Comparison of ENCODE assay signal across 10 cellular contexts in genomic region chr21:44818636-44819011, GRCh38. TPM values are rescaled to one million over a fixed set of nuclear protein-coding genes. Genes with fewer than 3 reads are reported as not detected.
A peak's percentile ranks its signal among the peaks of the same experiment; 100 is the strongest.
DNase-seq lines count a peak whose midpoint lies in the region; ATAC-seq, FAIRE-seq and TF ChIP-seq lines count a peak whose summit lies in the region.
"Had no signal": no experiment of that assay in that cellular context is flagged by ENCODE, and none has a peak within 500 bp of the region (broad histone marks: within the 10 kb centered on the region; RNA-seq: fewer than 3 reads in every experiment).

No MANE protein-coding gene starts in this region.

- 86% methylated on average over 37 of the region's 37 CpGs for WGBS in GM12878 (ENCODE audit: insufficient coverage, insufficient replicate concordance, low lambda C conversion rate, missing lambda C conversion rate)
- WGBS in HepG2 (ENCODE audit: low lambda C conversion rate): 90% methylated on average over 4 of the region's 37 CpGs
- WGBS in testis, 2 donors: 44 to 74% methylated on average over 14 to 37 of the region's 37 CpGs

- H3K79me2 ChIP-seq in GM12878 (ENCODE audit: control insufficient read depth, insufficient read depth, low read length) (peaks cover 26% of the 10 kb centered on the region), HepG2 (ENCODE audit: insufficient read depth, low read length) (peaks cover 32% of the 10 kb centered on the region)

- H3K4me2 ChIP-seq in GM12878 (ENCODE audit: control insufficient read depth, insufficient read depth) (peak overlapping the region; percentile 85), HepG2 (ENCODE audit: low read depth, low read length) (peak overlapping the region; percentile 80)

- TF ChIP-seq POLR2A in GM12878 (IDR thresholded peaks at IDR 0.05; ENCODE audit: low read depth, low read length) (no peak), HepG2 (IDR thresholded peaks at IDR 0.05; ENCODE audit: insufficient read depth in 1 of 2, low read depth in 2 of 2, low read length in 2 of 2) (no peak), testis (IDR thresholded peaks at IDR 0.05) (no peak)

- FAIRE-seq in GM12878 (lab: Jason Lieb, UNC): no peak
- FAIRE-seq in HepG2 (lab: Jason Lieb, UNC): no peak
- FAIRE-seq: TTC549 had no signal

- in situ Hi-C loops in GM12878 (cut with MboI): no loop called here
- in situ Hi-C loops in HepG2 (cut with HindIII; ENCODE audit: extremely low pct_ligation_motif_present, low pct_unique_long_range_greater_than_20kb): no loop called here

- H3K27me3 Mint-ChIP-seq in activated CD4-positive, alpha-beta T cell treated with anti-CD3 and anti-CD28 coated beads, Interleukin-2, amount 10 ng/mL, durations not matched to agents 24 days and 14 days: no peaks in the 10 kb centered on the region

- CTCF ChIA-PET in GM12878 (lab: Yijun Ruan, JAX) (no interaction called here), HepG2 (lab: Yijun Ruan, JAX; ENCODE audit: low intra/inter-chr PET ratio, low total read pairs) (no interaction called here)

- POLR2A ChIA-PET in GM12878 (lab: Charles Lee) (no interaction called here), HepG2 (lab: Yijun Ruan, JAX) (no interaction called here)

- SMC1A ChIA-PET in GM12878 (lab: Charles Lee; ENCODE audit: uncharacterized antibody, unreplicated experiment): no interaction called here

- peaks cover 6% of the 10 kb centered on the region for H3K4me1 Mint-ChIP-seq in activated CD4-positive, alpha-beta T cell treated with anti-CD3 and anti-CD28 coated beads, Interleukin-2, amount 10 ng/mL, durations not matched to agents 24 days and 14 days

- intact Hi-C loops in activated CD4-positive, alpha-beta T cell treated with anti-CD3 and anti-CD28 coated beads, Interleukin-2, amount 10 ng/mL, durations not matched to agents 24 days and 14 days (cut with micrococcal nuclease): loop anchor here (1.0 to 10.0 kb wide), 5 partner anchors 17 to 1844 kb away; partner anchors contain the start of genes PCBP3, PKNOX1 and UBE2G2
- intact Hi-C loops in GM12878 (cut with micrococcal nuclease; ENCODE audit: unreplicated experiment): loop anchor here (5.0 kb wide), 2 partner anchors 54 to 114 kb away; partner anchors contain the start of gene PTTG1IP
- intact Hi-C loops in HepG2 (cut with micrococcal nuclease; ENCODE audit: unreplicated experiment): no loop called here
- intact Hi-C loops in testis (cut with DNase I; ENCODE audit: low total_unique reads): loop anchor here (5.0 to 10.0 kb wide), 2 partner anchors 54 to 116 kb away; partner anchors contain the start of gene PTTG1IP

- no peaks in the 10 kb centered on the region for H3K4me1 ChIP-seq in GM12878 (ENCODE audit: control insufficient read depth, insufficient read depth, low read length)
- H3K4me1 ChIP-seq in HepG2 (ENCODE audit: insufficient read depth, low read length): peaks cover 34% of the 10 kb centered on the region
- peaks cover 12% of the 10 kb centered on the region for H3K4me1 ChIP-seq in testis

- H3K4me3 ChIP-seq in GM12878 (peak overlapping the region; percentile 82), HepG2 (replicated peaks in 1 of 3; ENCODE audit: insufficient read depth in 1 of 3, low read depth in 2 of 3, low read length in 3 of 3) (peak overlapping the region; percentile 68 to 88 (median 72)), testis (peak overlapping the region; percentile 83)

- TF ChIP-seq EP300 in GM12878 (IDR thresholded peaks at IDR 0.05; ENCODE audit: borderline replicate concordance in 1 of 2, control insufficient read depth in 1 of 2, low read depth in 2 of 2, low read length in 2 of 2) (no peak), HepG2 (IDR thresholded peaks at IDR 0.05; ENCODE audit: low read depth in 2 of 2, low read length in 2 of 2) (no peak), HepG2 (CRISPR knock-in tag; IDR thresholded peaks at IDR 0.05; ENCODE audit: borderline replicate concordance) (no peak)

- no peak overlapping the region for H3K27ac Mint-ChIP-seq in activated CD4-positive, alpha-beta T cell treated with anti-CD3 and anti-CD28 coated beads, Interleukin-2, amount 10 ng/mL, durations not matched to agents 24 days and 14 days
- H3K27ac Mint-ChIP-seq: nephron progenitor cell had no signal

- TF ChIP-seq RAD21 in GM12878 (IDR thresholded peaks at IDR 0.05; ENCODE audit: insufficient read depth, low read depth, low read length) (no peak), HepG2 (CRISPR knock-in tag; IDR thresholded peaks at IDR 0.05) (no peak)

- ATAC-seq in GM12878 (no peak), HepG2 (no peak), HG02840 (IDR thresholded peaks at IDR 0.05; ENCODE audit: low FRiP score, unreplicated experiment) (no peak), GM21381 (IDR thresholded peaks at IDR 0.05; ENCODE audit: unreplicated experiment) (no peak), GM19324 (IDR thresholded peaks at IDR 0.05; ENCODE audit: low FRiP score, unreplicated experiment) (no peak)

- no peak for DNase-seq in activated CD4-positive, alpha-beta T cell treated with anti-CD3 and anti-CD28 coated beads, Interleukin-2, amount 10 ng/mL, durations not matched to agents 24 days and 14 days
- no peak for DNase-seq in activated CD4-positive, alpha-beta T cell treated with anti-CD3 and anti-CD28 coated beads, Interleukin-2, amount 50 U/mL, for 1 hour
- no peak for DNase-seq in GM12878 (ENCODE audit: low read depth, low spot score)
- no peak for DNase-seq in HepG2 (ENCODE audit: low spot score)
- DNase-seq in testis: no peak

- peak overlapping the region; percentile 81; the same call in 1 of the 2 replicates for H3K27ac ChIP-seq in GM12878 (ENCODE audit: control insufficient read depth, insufficient read depth)
- peak overlapping the region; percentile 71 for H3K27ac ChIP-seq in HepG2 (ENCODE audit: extremely low read length, insufficient read depth, low read length)
- peak overlapping the region; percentile 90 to 93 for H3K27ac ChIP-seq in testis

- H4K20me1 ChIP-seq in GM12878 (ENCODE audit: control insufficient read depth, insufficient read depth) (no peaks in the 10 kb centered on the region), HepG2 (ENCODE audit: insufficient read depth, low read length) (peaks cover 9% of the 10 kb centered on the region; the same call in 1 of the 2 replicates)

- TF ChIP-seq CTCF in GM12878 (IDR thresholded peaks at IDR 0.05 in 2 of 3, conservative IDR thresholded peaks at IDR 0.05 in 1 of 3; ENCODE audit: control insufficient read depth in 2 of 3, extremely low read depth in 1 of 3, insufficient read depth in 1 of 3, low read depth in 3 of 3, low read length in 3 of 3): no peak
- TF ChIP-seq CTCF in HepG2 (CRISPR knock-in tag; IDR thresholded peaks at IDR 0.05): no peak
- no peak for TF ChIP-seq CTCF in testis (IDR thresholded peaks at IDR 0.05)

- H2AFZ ChIP-seq in GM12878 (ENCODE audit: control insufficient read depth, low read depth, low read length) (no peak overlapping the region), HepG2 (ENCODE audit: low read length) (no peak overlapping the region)

- BruUV-seq in GM12878 (replicated peaks; lab: Mats Ljungman, UMichigan) (no TSS peak), HepG2 (replicated peaks; lab: Mats Ljungman, UMichigan) (no TSS peak)

- peak overlapping the region; percentile 79 for H3K4me3 Mint-ChIP-seq in activated CD4-positive, alpha-beta T cell treated with anti-CD3 and anti-CD28 coated beads, Interleukin-2, amount 10 ng/mL, durations not matched to agents 24 days and 14 days

- peaks cover 4% of the 10 kb centered on the region for H3K36me3 Mint-ChIP-seq in activated CD4-positive, alpha-beta T cell treated with anti-CD3 and anti-CD28 coated beads, Interleukin-2, amount 10 ng/mL, durations not matched to agents 24 days and 14 days (ENCODE audit: low read depth)

- RAD21 ChIA-PET in GM12878 (lab: Charles Lee; ENCODE audit: unreplicated experiment): no interaction called here

- H3K9me3 ChIP-seq in GM12878 (replicated peaks; ENCODE audit: control insufficient read depth, insufficient read depth, low read length): peaks cover 3% of the 10 kb centered on the region; the same call in 1 of the 3 replicates
- peaks cover 19% of the 10 kb centered on the region for H3K9me3 ChIP-seq in HepG2 (ENCODE audit: low read length)
- H3K9me3 ChIP-seq in testis: no peaks in the 10 kb centered on the region

- peaks cover 13% of the 10 kb centered on the region for H3K9me3 Mint-ChIP-seq in activated CD4-positive, alpha-beta T cell treated with anti-CD3 and anti-CD28 coated beads, Interleukin-2, amount 10 ng/mL, durations not matched to agents 24 days and 14 days

- H3K27me3 ChIP-seq in GM12878 (replicated peaks in 1 of 2; ENCODE audit: control insufficient read depth in 2 of 2, insufficient read depth in 2 of 2, low read length in 1 of 2) (no peaks in the 10 kb centered on the region), HepG2 (ENCODE audit: control insufficient read depth in 1 of 2, insufficient read depth in 2 of 2, low read length in 2 of 2) (no peaks in the 10 kb centered on the region), testis (no peaks in the 10 kb centered on the region)

- H3K9ac ChIP-seq in GM12878 (ENCODE audit: control insufficient read depth, insufficient read depth, low read length) (peak overlapping the region; percentile 81), HepG2 (ENCODE audit: insufficient read depth, low read depth, low read length) (peak overlapping the region; percentile 81)

- H3K36me3 ChIP-seq in GM12878 (ENCODE audit: control insufficient read depth in 2 of 2, insufficient read depth in 2 of 2, low read length in 1 of 2) (peaks cover 0 to 2% of the 10 kb centered on the region in 2 experiments; a peak in 2 of 4 replicates), HepG2 (replicated peaks in 1 of 2; ENCODE audit: control insufficient read depth in 1 of 2, insufficient read depth in 2 of 2, low read length in 2 of 2) (peaks cover 1 to 7% of the 10 kb centered on the region in 2 experiments; a peak in 3 of 5 replicates), testis (ENCODE audit: low read depth, missing control alignments) (no peaks in the 10 kb centered on the region)

RNA-seq across cellular contexts. Expression of gene SUMO3, which starts 0.8 kb away (rescaled TPM):
- 90.3 and 90.6 TPM in 2 replicates for total RNA-seq in activated CD4-positive, alpha-beta T cell treated with anti-CD3 and anti-CD28 coated beads, Interleukin-2, amount 10 ng/mL, durations not matched to agents 24 days and 14 days
- total RNA-seq in GM12878 (2013; cell fraction: nucleolus; rRNA removed): 19.0 and 22.2 TPM in 2 replicates
- total RNA-seq in GM12878 (2014; rRNA removed) (67.5 and 77.0 TPM in 2 replicates), GM12878 (2014; rRNA removed; fragmentation: Illumina TruSeq; extraction: Trizol) (70.3 and 74.3 TPM in 2 replicates), GM12878 (2021) (85.9 and 91.3 TPM in 2 replicates), HepG2 (2016; rRNA removed; fragmentation: Illumina TruSeq; extraction: Trizol) (92.4 and 111 TPM in 2 replicates), testis (10 to 100 TPM; 69.9 to 87.9 TPM)
- polyA plus RNA-seq in GM12878 (2011; ENCODE audit: low read depth): 60.5 TPM
- polyA plus RNA-seq in GM12878 (2011; rRNA removed) (106 and 119 TPM in 2 replicates), GM12878 (2014; fragmentation: Illumina TruSeq; extraction: Trizol) (80.0 and 88.4 TPM in 2 replicates), GM12878 (2014; fragmentation: Nextera tagmentation; extraction: Ambion mirVana) (10 to 100 TPM; 14.3 to 33.0 TPM), GM12878 (2014; rRNA removed) (91.3 and 98.3 TPM in 2 replicates), GM12878 (2016; fragmentation: Nextera tagmentation; extraction: Ambion mirVana) (100 to 1,000 TPM; 164 TPM), HepG2 (2011; rRNA removed) (46.6 and 51.4 TPM in 2 replicates), testis (ENCODE audit: insufficient read depth, low read depth, low replicate concordance) (93.0 TPM)
- 120 and 127 TPM in 2 replicates for polyA plus RNA-seq in GM12878 (2011; cell fraction: cytosol; rRNA removed)
- polyA plus RNA-seq in GM12878 (2011; cell fraction: nucleus; rRNA removed): 42.9 and 57.8 TPM in 2 replicates
- polyA plus RNA-seq in GM12878 (2012): 70.8 and 81.7 TPM in 2 replicates
- polyA minus RNA-seq in GM12878 (2011; rRNA and poly(A)+ RNA removed): 62.3 and 66.9 TPM in 2 replicates
- polyA minus RNA-seq in GM12878 (2011; cell fraction: cytosol; rRNA and poly(A)+ RNA removed): 31.8 and 32.6 TPM in 2 replicates
- 12.9 and 17.7 TPM in 2 replicates for polyA minus RNA-seq in GM12878 (2011; cell fraction: nucleus; rRNA and poly(A)+ RNA removed)
- 75.4 and 89.7 TPM in 2 replicates for total RNA-seq in HepG2 (2016; cell fraction: cytosol; rRNA removed; fragmentation: Illumina TruSeq; extraction: Trizol; ENCODE audit: low read depth)
- total RNA-seq in HepG2 (2016; cell fraction: insoluble cytoplasmic fraction; rRNA removed; fragmentation: Illumina TruSeq; extraction: Trizol): 95.7 and 103 TPM in 2 replicates
- total RNA-seq in HepG2 (2016; cell fraction: membrane; rRNA removed; fragmentation: Illumina TruSeq; extraction: Trizol): 169 and 187 TPM in 2 replicates
- 37.2 and 43.4 TPM in 2 replicates for total RNA-seq in HepG2 (2016; cell fraction: nucleus; rRNA removed; fragmentation: Illumina TruSeq; extraction: Trizol)
- 69.8 and 78.7 TPM in 2 replicates for polyA plus RNA-seq in HepG2 (2011; cell fraction: cytosol; rRNA removed)
- 23.1 and 24.9 TPM in 2 replicates for polyA plus RNA-seq in HepG2 (2011; cell fraction: nucleus; rRNA removed)
- 80.3 and 83.9 TPM in 2 replicates for polyA plus RNA-seq in HepG2 (2012)
- polyA plus RNA-seq in HepG2 (2016; cell fraction: cytosol; fragmentation: Illumina TruSeq; extraction: Trizol; ENCODE audit: low read depth): 129 and 158 TPM in 2 replicates
- polyA plus RNA-seq in HepG2 (2016; cell fraction: insoluble cytoplasmic fraction; fragmentation: Illumina TruSeq; extraction: Trizol; ENCODE audit: low read depth): 154 and 159 TPM in 2 replicates
- 228 and 251 TPM in 2 replicates for polyA plus RNA-seq in HepG2 (2016; cell fraction: membrane; fragmentation: Illumina TruSeq; extraction: Trizol; ENCODE audit: low read depth)
- polyA plus RNA-seq in HepG2 (2016; cell fraction: nucleus; fragmentation: Illumina TruSeq; extraction: Trizol; ENCODE audit: insufficient read depth, low read depth): 69.6 and 74.5 TPM in 2 replicates
- 52.3 and 76.3 TPM in 2 replicates for polyA minus RNA-seq in HepG2 (2011; rRNA and poly(A)+ RNA removed; ENCODE audit: low replicate concordance)
- 36.4 and 40.4 TPM in 2 replicates for polyA minus RNA-seq in HepG2 (2011; cell fraction: cytosol; rRNA and poly(A)+ RNA removed)
- 19.8 and 23.2 TPM in 2 replicates for polyA minus RNA-seq in HepG2 (2011; cell fraction: nucleus; rRNA and poly(A)+ RNA removed)

RNA-seq across cellular contexts. Expression of gene UBE2G2, which starts 17.0 kb away (rescaled TPM):
- total RNA-seq in activated CD4-positive, alpha-beta T cell treated with anti-CD3 and anti-CD28 coated beads, Interleukin-2, amount 10 ng/mL, durations not matched to agents 24 days and 14 days: 143 and 148 TPM in 2 replicates
- total RNA-seq in GM12878 (2013; cell fraction: nucleolus; rRNA removed): 187 and 192 TPM in 2 replicates
- total RNA-seq in GM12878 (2014; rRNA removed) (75.6 and 82.3 TPM in 2 replicates), GM12878 (2014; rRNA removed; fragmentation: Illumina TruSeq; extraction: Trizol) (62.4 and 66.1 TPM in 2 replicates), GM12878 (2021) (71.0 and 76.1 TPM in 2 replicates), HepG2 (2016; rRNA removed; fragmentation: Illumina TruSeq; extraction: Trizol) (55.4 and 62.0 TPM in 2 replicates), testis (10 to 100 TPM; 73.6 to 82.8 TPM)
- polyA plus RNA-seq in GM12878 (2011; ENCODE audit: low read depth): 33.3 TPM
- polyA plus RNA-seq in GM12878 (2011; rRNA removed) (101 and 102 TPM in 2 replicates), GM12878 (2014; fragmentation: Illumina TruSeq; extraction: Trizol) (93.5 and 94.7 TPM in 2 replicates), GM12878 (2014; fragmentation: Nextera tagmentation; extraction: Ambion mirVana) (10 to 100 TPM; 27.0 to 32.0 TPM), GM12878 (2014; rRNA removed) (116 and 139 TPM in 2 replicates), GM12878 (2016; fragmentation: Nextera tagmentation; extraction: Ambion mirVana) (10 to 100 TPM; 72.7 to 79.2 TPM), HepG2 (2011; rRNA removed) (92.0 and 106 TPM in 2 replicates), testis (ENCODE audit: insufficient read depth, low read depth, low replicate concordance) (38.9 TPM)
- polyA plus RNA-seq in GM12878 (2011; cell fraction: cytosol; rRNA removed): 105 and 172 TPM in 2 replicates
- 131 and 160 TPM in 2 replicates for polyA plus RNA-seq in GM12878 (2011; cell fraction: nucleus; rRNA removed)
- polyA plus RNA-seq in GM12878 (2012): 45.8 and 68.2 TPM in 2 replicates
- 92.3 and 104 TPM in 2 replicates for polyA minus RNA-seq in GM12878 (2011; rRNA and poly(A)+ RNA removed)
- 30.3 and 33.2 TPM in 2 replicates for polyA minus RNA-seq in GM12878 (2011; cell fraction: cytosol; rRNA and poly(A)+ RNA removed)
- 43.4 and 64.4 TPM in 2 replicates for polyA minus RNA-seq in GM12878 (2011; cell fraction: nucleus; rRNA and poly(A)+ RNA removed)
- 6.2 and 7.8 TPM in 2 replicates for total RNA-seq in HepG2 (2016; cell fraction: cytosol; rRNA removed; fragmentation: Illumina TruSeq; extraction: Trizol; ENCODE audit: low read depth)
- 55.6 and 59.2 TPM in 2 replicates for total RNA-seq in HepG2 (2016; cell fraction: insoluble cytoplasmic fraction; rRNA removed; fragmentation: Illumina TruSeq; extraction: Trizol)
- total RNA-seq in HepG2 (2016; cell fraction: membrane; rRNA removed; fragmentation: Illumina TruSeq; extraction: Trizol): 24.1 and 25.4 TPM in 2 replicates
- total RNA-seq in HepG2 (2016; cell fraction: nucleus; rRNA removed; fragmentation: Illumina TruSeq; extraction: Trizol): 58.4 and 64.5 TPM in 2 replicates
- polyA plus RNA-seq in HepG2 (2011; cell fraction: cytosol; rRNA removed): 65.4 and 70.1 TPM in 2 replicates
- polyA plus RNA-seq in HepG2 (2011; cell fraction: nucleus; rRNA removed): 159 and 211 TPM in 2 replicates
- polyA plus RNA-seq in HepG2 (2012): 63.5 and 84.4 TPM in 2 replicates
- 6.2 and 8.1 TPM in 2 replicates for polyA plus RNA-seq in HepG2 (2016; cell fraction: cytosol; fragmentation: Illumina TruSeq; extraction: Trizol; ENCODE audit: low read depth)
- polyA plus RNA-seq in HepG2 (2016; cell fraction: insoluble cytoplasmic fraction; fragmentation: Illumina TruSeq; extraction: Trizol; ENCODE audit: low read depth): 70.2 and 76.6 TPM in 2 replicates
- 18.6 and 20.2 TPM in 2 replicates for polyA plus RNA-seq in HepG2 (2016; cell fraction: membrane; fragmentation: Illumina TruSeq; extraction: Trizol; ENCODE audit: low read depth)
- 135 and 144 TPM in 2 replicates for polyA plus RNA-seq in HepG2 (2016; cell fraction: nucleus; fragmentation: Illumina TruSeq; extraction: Trizol; ENCODE audit: insufficient read depth, low read depth)
- 53.7 and 134 TPM in 2 replicates for polyA minus RNA-seq in HepG2 (2011; rRNA and poly(A)+ RNA removed; ENCODE audit: low replicate concordance)
- polyA minus RNA-seq in HepG2 (2011; cell fraction: cytosol; rRNA and poly(A)+ RNA removed): 25.8 and 27.2 TPM in 2 replicates
- 110 and 138 TPM in 2 replicates for polyA minus RNA-seq in HepG2 (2011; cell fraction: nucleus; rRNA and poly(A)+ RNA removed)

RNA-seq across cellular contexts. Expression of gene PTTG1IP, which starts 54.9 kb away (rescaled TPM):
- 44.2 and 46.5 TPM in 2 replicates for total RNA-seq in activated CD4-positive, alpha-beta T cell treated with anti-CD3 and anti-CD28 coated beads, Interleukin-2, amount 10 ng/mL, durations not matched to agents 24 days and 14 days
- total RNA-seq in GM12878 (2013; cell fraction: nucleolus; rRNA removed): 40.3 and 40.4 TPM in 2 replicates
- total RNA-seq in GM12878 (2014; rRNA removed) (46.9 and 48.0 TPM in 2 replicates), GM12878 (2014; rRNA removed; fragmentation: Illumina TruSeq; extraction: Trizol) (30.2 and 33.4 TPM in 2 replicates), GM12878 (2021) (45.5 and 46.7 TPM in 2 replicates), HepG2 (2016; rRNA removed; fragmentation: Illumina TruSeq; extraction: Trizol) (89.4 and 161 TPM in 2 replicates), testis (100 to 1,000 TPM; 190 to 195 TPM)
- polyA plus RNA-seq in GM12878 (2011; ENCODE audit: low read depth): 19.6 TPM
- polyA plus RNA-seq in GM12878 (2011; rRNA removed) (44.2 and 49.2 TPM in 2 replicates), GM12878 (2014; fragmentation: Illumina TruSeq; extraction: Trizol) (33.2 and 33.8 TPM in 2 replicates), GM12878 (2014; fragmentation: Nextera tagmentation; extraction: Ambion mirVana) (10 to 100 TPM in 1 of 2 experiments, 1 to 10 TPM in 1; 2.4 to 10.4 TPM), GM12878 (2014; rRNA removed) (39.3 and 43.4 TPM in 2 replicates), GM12878 (2016; fragmentation: Nextera tagmentation; extraction: Ambion mirVana) (10 to 100 TPM; 49.5 to 56.4 TPM), HepG2 (2011; rRNA removed) (700 and 734 TPM in 2 replicates), testis (ENCODE audit: insufficient read depth, low read depth, low replicate concordance) (171 TPM)
- polyA plus RNA-seq in GM12878 (2011; cell fraction: cytosol; rRNA removed): 39.6 and 41.6 TPM in 2 replicates
- polyA plus RNA-seq in GM12878 (2011; cell fraction: nucleus; rRNA removed): 46.1 and 56.8 TPM in 2 replicates
- 28.3 and 33.6 TPM in 2 replicates for polyA plus RNA-seq in GM12878 (2012)
- polyA minus RNA-seq in GM12878 (2011; rRNA and poly(A)+ RNA removed): 19.2 and 29.2 TPM in 2 replicates
- polyA minus RNA-seq in GM12878 (2011; cell fraction: cytosol; rRNA and poly(A)+ RNA removed): 16.7 and 22.1 TPM in 2 replicates
- polyA minus RNA-seq in GM12878 (2011; cell fraction: nucleus; rRNA and poly(A)+ RNA removed): 11.8 and 15.6 TPM in 2 replicates
- 42.7 and 52.7 TPM in 2 replicates for total RNA-seq in HepG2 (2016; cell fraction: cytosol; rRNA removed; fragmentation: Illumina TruSeq; extraction: Trizol; ENCODE audit: low read depth)
- 93.0 and 159 TPM in 2 replicates for total RNA-seq in HepG2 (2016; cell fraction: insoluble cytoplasmic fraction; rRNA removed; fragmentation: Illumina TruSeq; extraction: Trizol)
- total RNA-seq in HepG2 (2016; cell fraction: membrane; rRNA removed; fragmentation: Illumina TruSeq; extraction: Trizol): 72.6 and 73.1 TPM in 2 replicates
- total RNA-seq in HepG2 (2016; cell fraction: nucleus; rRNA removed; fragmentation: Illumina TruSeq; extraction: Trizol): 137 and 161 TPM in 2 replicates
- polyA plus RNA-seq in HepG2 (2011; cell fraction: cytosol; rRNA removed): 548 and 662 TPM in 2 replicates
- 529 and 555 TPM in 2 replicates for polyA plus RNA-seq in HepG2 (2011; cell fraction: nucleus; rRNA removed)
- 435 and 453 TPM in 2 replicates for polyA plus RNA-seq in HepG2 (2012)
- polyA plus RNA-seq in HepG2 (2016; cell fraction: cytosol; fragmentation: Illumina TruSeq; extraction: Trizol; ENCODE audit: low read depth): 22.2 and 24.3 TPM in 2 replicates
- 90.0 and 95.3 TPM in 2 replicates for polyA plus RNA-seq in HepG2 (2016; cell fraction: insoluble cytoplasmic fraction; fragmentation: Illumina TruSeq; extraction: Trizol; ENCODE audit: low read depth)
- 47.9 and 49.9 TPM in 2 replicates for polyA plus RNA-seq in HepG2 (2016; cell fraction: membrane; fragmentation: Illumina TruSeq; extraction: Trizol; ENCODE audit: low read depth)
- polyA plus RNA-seq in HepG2 (2016; cell fraction: nucleus; fragmentation: Illumina TruSeq; extraction: Trizol; ENCODE audit: insufficient read depth, low read depth): 267 and 281 TPM in 2 replicates
- polyA minus RNA-seq in HepG2 (2011; rRNA and poly(A)+ RNA removed; ENCODE audit: low replicate concordance): 110 and 581 TPM in 2 replicates
- 491 and 595 TPM in 2 replicates for polyA minus RNA-seq in HepG2 (2011; cell fraction: cytosol; rRNA and poly(A)+ RNA removed)
- polyA minus RNA-seq in HepG2 (2011; cell fraction: nucleus; rRNA and poly(A)+ RNA removed): 203 and 242 TPM in 2 replicates
